Comparison of ENCODE assay signal across 28 cellular contexts in genomic region chr20:55592866-55593265, GRCh38.
"Had no signal": no experiment of that assay in that cellular context is flagged by ENCODE, and none has a peak within 500 bp of the region (broad histone marks: within the 10 kb centered on the region; RNA-seq: fewer than 3 reads in every experiment).

No MANE protein-coding gene starts in this region.

- H3K27me3 ChIP-seq: neural progenitor cell, ovary, stomach, testis, thyroid gland, transverse colon, upper lobe of left lung, vagina had no signal

- H3K27ac ChIP-seq: left ventricle myocardium inferior, neural progenitor cell, ovary, prostate gland, skin epidermis, stomach, testis, thyroid gland, transverse colon, upper lobe of left lung, vagina had no signal

- DNase-seq: hypothalamus; immature natural killer cell; left ventricle myocardium inferior; mesendoderm; naive B cell; natural killer cell; nephron progenitor cell; ovary; retina; right cardiac atrium; stimulated activated CD4-positive, alpha-beta T cell treated with anti-CD3 and anti-CD28 coated beads, Interleukin-12 subunit alpha, Interleukin-12 subunit beta, amount 100 ng/mL, for 4 hours; stimulated activated CD4-positive, alpha-beta T cell treated with anti-CD3 and anti-CD28 coated beads, Interleukin-15, amount 100 ng/mL, for 24 hours; stimulated activated CD4-positive, alpha-beta T cell treated with anti-CD3 and anti-CD28 coated beads, Interleukin-2, amount 100 ng/mL, for 24 hours; stimulated activated CD4-positive, alpha-beta T cell treated with anti-CD3 and anti-CD28 coated beads, Interleukin-4, amount 100 ng/mL, for 1 hour; stimulated activated naive B cell treated with anti-CD40 and anti-IgM and Interleukin-4, amounts not matched to agents 10 μg/mL and 1 μg/mL and 100 μg/mL, for 72 hours; stimulated activated naive CD8-positive, alpha-beta T cell treated with anti-CD3 and anti-CD28 coated beads, Interleukin-15, Interleukin-2, amounts not matched to agents 100 U/mL and 50 U/mL, for 24 hours; stomach; testis; thyroid gland; transverse colon; upper lobe of left lung had no signal

- H3K9me3 ChIP-seq: left ventricle myocardium inferior, ovary, prostate gland, stomach, testis, thyroid gland, transverse colon, upper lobe of left lung, vagina had no signal

- H3K4me2 ChIP-seq: neural progenitor cell had no signal

- H3K36me3 ChIP-seq: left ventricle myocardium inferior, neural progenitor cell, ovary, prostate gland, stomach, thyroid gland, transverse colon, upper lobe of left lung, vagina had no signal

- ATAC-seq: natural killer cell; right cardiac atrium; sciatic nerve; stimulated activated naive B cell treated with anti-CD40 and anti-IgM and Interleukin-4, amounts not matched to agents 10 μg/mL and 1 μg/mL and 100 μg/mL, for 72 hours; stimulated activated naive CD8-positive, alpha-beta T cell treated with anti-CD3 and anti-CD28 coated beads, Interleukin-15, Interleukin-2, amounts not matched to agents 100 U/mL and 50 U/mL, for 24 hours had no signal

- FAIRE-seq: islet of Langerhans had no signal

- H2AFZ ChIP-seq: neural progenitor cell had no signal

- H3K4me1 ChIP-seq: left ventricle myocardium inferior, neural progenitor cell, prostate gland, stomach, testis, thyroid gland, transverse colon, upper lobe of left lung, vagina had no signal

- H3K9ac ChIP-seq: neural progenitor cell had no signal

- H3K4me3 ChIP-seq: left ventricle myocardium inferior, lung, neural progenitor cell, ovary, prostate gland, skin epidermis, stomach, testis, thyroid gland, transverse colon, upper lobe of left lung, vagina had no signal
